ENCODE assay signal across 26 cellular contexts in genomic region chrX:39574178-39574577, GRCh38.
"Had no signal": no experiment of that assay in that cellular context is flagged by ENCODE, and none has a peak within 500 bp of the region (broad histone marks: within the 10 kb centered on the region; RNA-seq: fewer than 3 reads in every experiment).

No MANE protein-coding gene starts in this region.

- DNase-seq: activated CD4-positive, alpha-beta T cell treated with anti-CD3 and anti-CD28 coated beads, Interleukin-2, amount 10 ng/mL, durations not matched to agents 24 days and 14 days; activated CD8-positive, alpha-beta T cell treated with anti-CD3 and anti-CD28 coated beads, Interleukin-2, amount 10 ng/mL, durations not matched to agents 7 days and 5 days; aorta; brain microvascular endothelial cell; caudate nucleus; effector CD4-positive, alpha-beta T cell; heart right ventricle; left colon; lower lobe of right lung; naive B cell; posterior cingulate gyrus; stimulated activated CD4-positive, alpha-beta T cell treated with anti-CD3 and anti-CD28 coated beads, Interleukin-15, amount 100 ng/mL, for 24 hours; stomach had no signal

- H3K4me2 ChIP-seq: neural progenitor cell, smooth muscle cell had no signal

- H3K27ac Mint-ChIP-seq: activated CD4-positive, alpha-beta T cell treated with anti-CD3 and anti-CD28 coated beads, Interleukin-2, amount 10 ng/mL, durations not matched to agents 24 days and 14 days; activated CD8-positive, alpha-beta T cell treated with anti-CD3 and anti-CD28 coated beads, Interleukin-2, amount 10 ng/mL, durations not matched to agents 7 days and 5 days; activated naive CD4-positive, alpha-beta T cell treated with anti-CD3 and anti-CD28 coated beads, Interleukin-2, amount 50 U/mL, for 72 hours; activated T-helper 17 cell treated with anti-CD3 and anti-CD28 coated beads, Interleukin-2, amount 50 U/mL, for 72 hours; dendritic cell treated with granulocyte-macrophage colony-stimulating factor and Interleukin-4, amounts not matched to agents 40 ng/mL and 50 ng/mL, for 4 days; naive B cell; neural progenitor cell; stimulated activated memory B cell treated with anti-CD40 and anti-IgM and Interleukin-4, amounts not matched to agents 10 μg/mL and 1 μg/mL and 100 μg/mL, for 72 hours had no signal

- H3K27ac ChIP-seq: brain microvascular endothelial cell, heart right ventricle, lower lobe of right lung, neural progenitor cell, stomach, suprapubic skin, tibial nerve, VCaP had no signal

- H3K9ac ChIP-seq: neural progenitor cell had no signal

- FAIRE-seq: endometrium, keratinocyte had no signal

- H3K4me3 Mint-ChIP-seq: activated CD4-positive, alpha-beta T cell treated with anti-CD3 and anti-CD28 coated beads, Interleukin-2, amount 10 ng/mL, durations not matched to agents 24 days and 14 days; activated CD8-positive, alpha-beta T cell treated with anti-CD3 and anti-CD28 coated beads, Interleukin-2, amount 10 ng/mL, durations not matched to agents 7 days and 5 days; activated T-helper 17 cell treated with anti-CD3 and anti-CD28 coated beads, Interleukin-2, amount 50 U/mL, for 72 hours; dendritic cell treated with granulocyte-macrophage colony-stimulating factor and Interleukin-4, amounts not matched to agents 40 ng/mL and 50 ng/mL, for 4 days; naive B cell; neural progenitor cell; stimulated activated memory B cell treated with anti-CD40 and anti-IgM and Interleukin-4, amounts not matched to agents 10 μg/mL and 1 μg/mL and 100 μg/mL, for 72 hours had no signal

- H3K4me3 ChIP-seq: heart right ventricle, lower lobe of right lung, neural progenitor cell, smooth muscle cell, stomach, suprapubic skin, tibial nerve had no signal

- H3K36me3 ChIP-seq: brain microvascular endothelial cell, heart right ventricle, lower lobe of right lung, neural progenitor cell, stomach, suprapubic skin, tibial nerve had no signal

- H2AFZ ChIP-seq: neural progenitor cell had no signal

- H3K36me3 Mint-ChIP-seq: activated naive CD4-positive, alpha-beta T cell treated with anti-CD3 and anti-CD28 coated beads, Interleukin-2, amount 50 U/mL, for 72 hours; naive B cell; neural progenitor cell; stimulated activated memory B cell treated with anti-CD40 and anti-IgM and Interleukin-4, amounts not matched to agents 10 μg/mL and 1 μg/mL and 100 μg/mL, for 72 hours had no signal

- H3K4me1 ChIP-seq: lower lobe of right lung, neural progenitor cell, stomach, suprapubic skin had no signal

- H3K27me3 Mint-ChIP-seq: activated CD4-positive, alpha-beta T cell treated with anti-CD3 and anti-CD28 coated beads, Interleukin-2, amount 10 ng/mL, durations not matched to agents 24 days and 14 days; activated T-helper 17 cell treated with anti-CD3 and anti-CD28 coated beads, Interleukin-2, amount 50 U/mL, for 72 hours had no signal

- H3K9me3 ChIP-seq: heart right ventricle, lower lobe of right lung, stomach, suprapubic skin, tibial nerve had no signal

- H3K27me3 ChIP-seq: brain microvascular endothelial cell, neural progenitor cell, stomach, suprapubic skin, tibial nerve had no signal

- H3K9me3 Mint-ChIP-seq: activated CD4-positive, alpha-beta T cell treated with anti-CD3 and anti-CD28 coated beads, Interleukin-2, amount 10 ng/mL, durations not matched to agents 24 days and 14 days; activated naive CD4-positive, alpha-beta T cell treated with anti-CD3 and anti-CD28 coated beads, Interleukin-2, amount 50 U/mL, for 72 hours; activated T-helper 17 cell treated with anti-CD3 and anti-CD28 coated beads, Interleukin-2, amount 50 U/mL, for 72 hours; dendritic cell treated with granulocyte-macrophage colony-stimulating factor and Interleukin-4, amounts not matched to agents 40 ng/mL and 50 ng/mL, for 4 days; stimulated activated memory B cell treated with anti-CD40 and anti-IgM and Interleukin-4, amounts not matched to agents 10 μg/mL and 1 μg/mL and 100 μg/mL, for 72 hours had no signal

- ATAC-seq: activated CD4-positive, CD25-positive, alpha-beta regulatory T cell treated with anti-CD3 and anti-CD28 coated beads, Interleukin-2, amount 50 U/mL, for 24 hours; activated CD8-positive, alpha-beta T cell treated with anti-CD3 and anti-CD28 coated beads, Interleukin-2, amount 10 ng/mL, durations not matched to agents 7 days and 5 days; activated naive CD4-positive, alpha-beta T cell treated with anti-CD3 and anti-CD28 coated beads, Interleukin-2, amount 50 U/mL, for 72 hours; activated T-helper 17 cell treated with anti-CD3 and anti-CD28 coated beads, Interleukin-2, amount 50 U/mL, for 72 hours; heart right ventricle; left colon; lower lobe of right lung; sciatic nerve; stimulated activated memory B cell treated with anti-CD40 and anti-IgM and Interleukin-4, amounts not matched to agents 10 μg/mL and 1 μg/mL and 100 μg/mL, for 72 hours had no signal
